ENCODE assay signal across 8 cellular contexts in genomic region chr10:75211007-75211735, GRCh38. TPM values are rescaled to one million over a fixed set of nuclear protein-coding genes. Genes with fewer than 3 reads are reported as not detected.
DNase-seq lines count a peak whose midpoint lies in the region; ATAC-seq and TF ChIP-seq lines count a peak whose summit lies in the region.

No MANE protein-coding gene starts in this region.

- H4K20me1 ChIP-seq in Loucy (ENCODE audit: insufficient read depth, low read length, poor library complexity, severe bottlenecking), result peaks cover 36% of the 10 kb centered on the region

- H3F3A ChIP-seq in Loucy (ENCODE audit: low read depth), result peaks cover 3% of the 10 kb centered on the region; the same call in 1 of the 2 replicates

- no peaks in the 10 kb centered on the region for H3K9me3 Mint-ChIP-seq in activated T-helper 2 cell treated with anti-CD3 and anti-CD28 coated beads, Interferon-gamma antibody, Interleukin-2, Interleukin-4, amounts not matched to agents 10 μg/mL and 5 μg/mL and 100 μg/mL, durations not matched to agents 14 hours and 24 hours and 36 hours

- peaks cover 34% of the 10 kb centered on the region for H3K4me1 Mint-ChIP-seq in activated T-helper 2 cell treated with anti-CD3 and anti-CD28 coated beads, Interferon-gamma antibody, Interleukin-2, Interleukin-4, amounts not matched to agents 10 μg/mL and 5 μg/mL and 100 μg/mL, durations not matched to agents 14 hours and 24 hours and 36 hours (ENCODE audit: low read depth)

- no peaks in the 10 kb centered on the region for H3K27me3 Mint-ChIP-seq in activated T-helper 2 cell treated with anti-CD3 and anti-CD28 coated beads, Interferon-gamma antibody, Interleukin-2, Interleukin-4, amounts not matched to agents 10 μg/mL and 5 μg/mL and 100 μg/mL, durations not matched to agents 14 hours and 24 hours and 36 hours (ENCODE audit: low read depth)

- peaks cover 30% of the 10 kb centered on the region for H3K36me3 ChIP-seq in Loucy (ENCODE audit: insufficient read depth, low read length)
- peaks cover 0 to 42% of the 10 kb centered on the region in 2 donors for H3K36me3 ChIP-seq in gastroesophageal sphincter
- H3K36me3 ChIP-seq in prostate gland, result no peaks in the 10 kb centered on the region

- ATAC-seq in gastroesophageal sphincter (no peak), GM21786 (IDR thresholded peaks at IDR 0.05; ENCODE audit: unreplicated experiment) (no peak)

- peaks cover 53% of the 10 kb centered on the region for H3K79me2 ChIP-seq in Loucy (ENCODE audit: insufficient read depth, low read length)

- no peak for TF ChIP-seq POLR2A in gastroesophageal sphincter (IDR thresholded peaks at IDR 0.05)
- no peak for TF ChIP-seq POLR2A in prostate gland (IDR thresholded peaks at IDR 0.05)

- H3K4me1 ChIP-seq in Loucy (ENCODE audit: insufficient read depth, low read length, poor library complexity, severe bottlenecking), result peaks cover 31% of the 10 kb centered on the region
- peaks cover 3 to 72% (median 28%) of the 10 kb centered on the region in 3 donors for H3K4me1 ChIP-seq in gastroesophageal sphincter
- peaks cover 5% of the 10 kb centered on the region for H3K4me1 ChIP-seq in prostate gland (replicated peaks)

- WGBS in gastroesophageal sphincter (ENCODE audit: low coverage in 1 of 2), 2 donors, result 0 to 5% methylated on average over 6 to 9 of the region's 38 CpGs
- WGBS in prostate gland, result under 1% methylated on average over 38 of the region's 38 CpGs

- H3K27ac Mint-ChIP-seq in activated T-helper 2 cell treated with anti-CD3 and anti-CD28 coated beads, Interferon-gamma antibody, Interleukin-2, Interleukin-4, amounts not matched to agents 10 μg/mL and 5 μg/mL and 100 μg/mL, durations not matched to agents 14 hours and 24 hours and 36 hours, result peak overlapping the region; percentile 97

- no peaks in the 10 kb centered on the region for H3K9me2 ChIP-seq in Loucy (replicated peaks; ENCODE audit: low read depth, low read length)

- peaks cover 43% of the 10 kb centered on the region for H3K36me3 Mint-ChIP-seq in activated T-helper 2 cell treated with anti-CD3 and anti-CD28 coated beads, Interferon-gamma antibody, Interleukin-2, Interleukin-4, amounts not matched to agents 10 μg/mL and 5 μg/mL and 100 μg/mL, durations not matched to agents 14 hours and 24 hours and 36 hours (ENCODE audit: low read depth)

- H3K27me3 ChIP-seq in Loucy (ENCODE audit: insufficient read depth, low read length, poor library complexity, severe bottlenecking) (peaks cover 5% of the 10 kb centered on the region), gastroesophageal sphincter (no peaks in the 10 kb centered on the region), prostate gland (replicated peaks; ENCODE audit: insufficient read depth) (no peaks in the 10 kb centered on the region)

- peak overlapping the region; percentile 98 for H3K4me2 ChIP-seq in Loucy (ENCODE audit: low read depth, low read length, poor library complexity, severe bottlenecking)

- H3K9me3 ChIP-seq in Loucy (ENCODE audit: insufficient read depth, low read depth, low read length), result no peaks in the 10 kb centered on the region
- no peaks in the 10 kb centered on the region for H3K9me3 ChIP-seq in gastroesophageal sphincter
- H3K9me3 ChIP-seq in prostate gland, result no peaks in the 10 kb centered on the region

- H3K4me3 Mint-ChIP-seq in activated T-helper 2 cell treated with anti-CD3 and anti-CD28 coated beads, Interferon-gamma antibody, Interleukin-2, Interleukin-4, amounts not matched to agents 10 μg/mL and 5 μg/mL and 100 μg/mL, durations not matched to agents 14 hours and 24 hours and 36 hours (ENCODE audit: low read depth), result peak overlapping the region; percentile 97

- peak; percentile 7 for DNase-seq in NK-92 treated with Interleukin-12 subunit alpha and Interleukin-12 subunit beta, amount 100 ng/mL, for 24 hours (lab: John Stamatoyannopoulos, UW)
- DNase-seq in NK-92 (lab: John Stamatoyannopoulos, UW; ENCODE audit: unreplicated experiment) (no peak), prostate gland (ENCODE audit: low spot score) (no peak), cortex of kidney (lab: John Stamatoyannopoulos, UW) (no peak)
- peak; percentile 24 for DNase-seq in activated T-helper 2 cell treated with anti-CD3 and anti-CD28 coated beads, Interferon-gamma antibody, Interleukin-2, Interleukin-4, amounts not matched to agents 10 μg/mL and 5 μg/mL and 100 μg/mL, durations not matched to agents 14 hours and 24 hours and 36 hours (ENCODE audit: low spot score)

- H3K4me3 ChIP-seq in Loucy (ENCODE audit: low read length, poor library complexity, severe bottlenecking) (peak overlapping the region; percentile 82), gastroesophageal sphincter (peak overlapping the region; percentile 77 to 79), prostate gland (peak overlapping the region; percentile 96 to 100)

- H3K9ac ChIP-seq in Loucy (ENCODE audit: low read depth, low read length, poor library complexity, severe bottlenecking), result peak overlapping the region; percentile 98

- H3K27ac ChIP-seq in gastroesophageal sphincter, result peak overlapping the region; percentile 93 to 100 (median 99)
- peak overlapping the region; percentile 98 to 99 for H3K27ac ChIP-seq in prostate gland

- TF ChIP-seq CTCF in Loucy (conservative IDR thresholded peaks at IDR 0.05; ENCODE audit: low read length) (no peak), gastroesophageal sphincter (IDR thresholded peaks at IDR 0.05) (peak in 1 of 4 experiments; percentile 2), prostate gland (IDR thresholded peaks at IDR 0.05) (no peak)

- no peak for TF ChIP-seq EP300 in gastroesophageal sphincter (IDR thresholded peaks at IDR 0.05)

- intact Hi-C loops in activated T-helper 2 cell treated with anti-CD3 and anti-CD28 coated beads, Interferon-gamma antibody, Interleukin-2, Interleukin-4, amounts not matched to agents 10 μg/mL and 5 μg/mL and 100 μg/mL, durations not matched to agents 14 hours and 24 hours and 36 hours (cut with micrococcal nuclease), result loop anchor here (2.0 to 5.0 kb wide), 3 partner anchors 22 to 624 kb away; no protein-coding TSS in a partner anchor
- intact Hi-C loops in prostate gland (cut with DNase I), result loop anchor here (5.0 kb wide), 1 partner anchor 99 kb away; the partner anchor contains the start of gene SAMD8

- peak overlapping the region; percentile 100 for H2AFZ ChIP-seq in Loucy (ENCODE audit: low read length)

RNA-seq across cellular contexts. Expression of gene VDAC2, which starts 0.6 kb away (rescaled TPM):
- total RNA-seq in activated T-helper 2 cell treated with anti-CD3 and anti-CD28 coated beads, Interferon-gamma antibody, Interleukin-2, Interleukin-4, amounts not matched to agents 10 μg/mL and 5 μg/mL and 100 μg/mL, durations not matched to agents 14 hours and 24 hours and 36 hours, result 219 and 221 TPM in 2 replicates
- total RNA-seq in gastroesophageal sphincter (100 to 1,000 TPM; 199 to 283 (median 249) TPM), prostate gland (100 to 1,000 TPM; 112 to 121 TPM)

RNA-seq across cellular contexts. Expression of gene COMTD1, which starts 24.6 kb away (rescaled TPM):
- 38.5 and 38.7 TPM in 2 replicates for total RNA-seq in activated T-helper 2 cell treated with anti-CD3 and anti-CD28 coated beads, Interferon-gamma antibody, Interleukin-2, Interleukin-4, amounts not matched to agents 10 μg/mL and 5 μg/mL and 100 μg/mL, durations not matched to agents 14 hours and 24 hours and 36 hours
- 10 to 100 TPM; 15.3 to 25.8 (median 21.6) TPM for total RNA-seq in gastroesophageal sphincter
- total RNA-seq in prostate gland, result 10 to 100 TPM; 26.8 to 49.3 TPM

Comparison
In these comparisons a context has a peak if more than half of its experiments do, and no peak if none do; other contexts are left out.
1. DNase-seq: peak in NK-92 treated with Interleukin-12 subunit alpha and Interleukin-12 subunit beta, amount 100 ng/mL, for 24 hours (single experiment) and activated T-helper 2 cell treated with anti-CD3 and anti-CD28 coated beads, Interferon-gamma antibody, Interleukin-2, Interleukin-4, amounts not matched to agents 10 μg/mL and 5 μg/mL and 100 μg/mL, durations not matched to agents 14 hours and 24 hours and 36 hours (single experiment); none in NK-92 (single experiment), prostate gland (single experiment) and cortex of kidney (single experiment).
2. Peak in every context shown above with its lines, with median percentiles within 50 percentile points of each other: H3K4me3 ChIP-seq.